ENCODE assay signal across 25 cellular contexts in genomic region chr6:25698631-25699030, GRCh38.
"Had no signal": no experiment of that assay in that cellular context is flagged by ENCODE, and none has a peak within 500 bp of the region (broad histone marks: within the 10 kb centered on the region; RNA-seq: fewer than 3 reads in every experiment).

No MANE protein-coding gene starts in this region.

- ATAC-seq: activated CD4-positive, CD25-positive, alpha-beta regulatory T cell treated with anti-CD3 and anti-CD28 coated beads, Interleukin-2, amount 50 U/mL, for 24 hours; activated CD8-positive, alpha-beta T cell treated with anti-CD3 and anti-CD28 coated beads, Interleukin-2, amount 10 ng/mL, durations not matched to agents 7 days and 5 days; activated naive CD4-positive, alpha-beta T cell treated with anti-CD3 and anti-CD28 coated beads, Interleukin-2, amount 50 U/mL, for 72 hours; activated naive CD8-positive, alpha-beta T cell treated with anti-CD3 and anti-CD28 coated beads, Interleukin-2, amount 50 U/mL, for 24 hours; body of pancreas; PC-3; SK-N-SH treated with all-trans-retinoic acid at 6 μM for 48 hours had no signal

- H3K4me3 ChIP-seq: ascending aorta, body of pancreas, SJSA1 had no signal

- H3K4me1 ChIP-seq: ascending aorta, SJSA1 had no signal

- H3K36me3 ChIP-seq: ascending aorta, SJSA1 had no signal

- H3K27me3 ChIP-seq: ascending aorta, body of pancreas, SJSA1 had no signal

- DNase-seq: activated CD4-positive, alpha-beta T cell treated with anti-CD3 and anti-CD28 coated beads for 4 hours; activated CD8-positive, alpha-beta memory T cell treated with anti-CD3 and anti-CD28 coated beads, Interleukin-2, amount 50 U/mL, for 48 hours; activated CD8-positive, alpha-beta T cell treated with anti-CD3 and anti-CD28 coated beads, Interleukin-2, amount 10 ng/mL, durations not matched to agents 7 days and 5 days; activated naive CD8-positive, alpha-beta T cell treated with anti-CD3 and anti-CD28 coated beads, Interleukin-2, amount 50 U/mL, for 24 hours; activated T-cell treated with anti-CD3 and anti-CD28 coated beads, Interleukin-2, amount 50 U/mL, for 1 hour; amniotic stem cell; body of pancreas; central memory CD4-positive, alpha-beta T cell; Kasumi-1; NCI-H1105 treated with DMSO at 0.1 percent for 48 hours; NCI-H1436 treated with DMSO at 0.1 percent for 48 hours; NCI-H187; NCI-H2081; NCI-H226; NCI-H510A; NCI-H526 treated with DMSO at 0.1 percent for 48 hours; NK-92 treated with Interleukin-12 subunit alpha and Interleukin-12 subunit beta, amount 100 ng/mL, for 24 hours; SHP77; SW 1271 had no signal

- H3K27ac ChIP-seq: ascending aorta, body of pancreas, SJSA1 had no signal
